Comparison of ENCODE assay signal across 7 cellular contexts in the genomic region with DNA sequence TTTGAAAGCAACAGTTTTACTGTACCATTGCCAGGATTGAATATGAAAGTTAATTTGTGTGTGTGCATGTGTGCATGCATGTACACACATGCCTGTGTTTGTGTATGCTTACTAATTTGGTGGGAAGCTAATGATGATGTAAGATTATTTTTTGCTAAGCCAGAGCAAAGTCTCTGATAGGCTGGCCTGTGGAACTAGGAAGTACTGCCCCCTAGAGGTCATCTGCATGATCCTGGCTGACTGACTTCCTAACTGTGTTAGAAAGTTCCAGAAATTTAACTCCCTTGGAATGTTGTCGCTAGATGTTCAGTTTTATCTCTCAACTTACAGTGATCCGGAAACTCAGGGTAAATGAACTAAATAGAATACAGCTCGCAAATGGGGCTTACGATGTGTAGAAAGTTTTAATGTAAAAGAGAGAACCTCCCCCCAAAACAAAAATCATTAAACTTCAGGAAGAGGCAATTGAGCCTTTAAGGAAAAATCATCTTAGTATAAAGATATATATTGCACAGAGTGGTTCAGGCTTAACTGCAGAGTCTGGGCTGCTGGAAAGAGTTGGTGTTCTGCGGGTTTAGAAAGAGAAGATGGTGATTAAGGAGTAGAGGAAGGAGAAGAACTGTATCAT. TPM values are rescaled to one million over a fixed set of nuclear protein-coding genes. Genes with fewer than 3 reads are reported as not detected.
DNase-seq lines count a peak whose midpoint lies in the region; ATAC-seq and TF ChIP-seq lines count a peak whose summit lies in the region.

No MANE protein-coding gene starts in this region.

- H3K4me3 Mint-ChIP-seq in stimulated activated naive B cell treated with anti-CD40 and anti-IgM and Interleukin-4, amounts not matched to agents 10 μg/mL and 1 μg/mL and 100 μg/mL, for 72 hours = no peak overlapping the region

- DNase-seq in GM12865 (ENCODE audit: low read depth) = peak; percentile 62
- peak; percentile 35 for DNase-seq in T-helper 9 cell
- peak; percentile 15 for DNase-seq in cerebellar cortex (ENCODE audit: low spot score)
- no peak for DNase-seq in lower lobe of right lung
- no peak for DNase-seq in stimulated activated naive B cell treated with anti-CD40 and anti-IgM and Interleukin-4, amounts not matched to agents 10 μg/mL and 1 μg/mL and 100 μg/mL, for 72 hours
- DNase-seq in cerebellum (ENCODE audit: low spot score) = no peak

- no peak overlapping the region for H3K27ac ChIP-seq in lower lobe of right lung

- peak; percentile 57 for TF ChIP-seq CTCF in GM12865 (IDR thresholded peaks at IDR 0.05; ENCODE audit: insufficient read depth, low read depth, low read length, missing control alignments)
- peak; percentile 70 for TF ChIP-seq CTCF in lower lobe of right lung (IDR thresholded peaks at IDR 0.05)

- intact Hi-C loops in lower lobe of right lung (cut with DNase I) = no loop called here

- H3K27me3 ChIP-seq in lower lobe of right lung (ENCODE audit: low read depth) = no peaks in the 10 kb centered on the region

- no peaks in the 10 kb centered on the region for H3K36me3 ChIP-seq in lower lobe of right lung

- no peaks in the 10 kb centered on the region for H3K27me3 Mint-ChIP-seq in stimulated activated naive B cell treated with anti-CD40 and anti-IgM and Interleukin-4, amounts not matched to agents 10 μg/mL and 1 μg/mL and 100 μg/mL, for 72 hours

- peaks cover 5 to 9% of the 10 kb centered on the region in 2 donors for H3K9me3 Mint-ChIP-seq in stimulated activated naive B cell treated with anti-CD40 and anti-IgM and Interleukin-4, amounts not matched to agents 10 μg/mL and 1 μg/mL and 100 μg/mL, for 72 hours

- no peak overlapping the region for H3K27ac Mint-ChIP-seq in stimulated activated naive B cell treated with anti-CD40 and anti-IgM and Interleukin-4, amounts not matched to agents 10 μg/mL and 1 μg/mL and 100 μg/mL, for 72 hours

- H3K4me3 ChIP-seq in GM12865 (ENCODE audit: low read depth, low read length) = no peak overlapping the region
- no peak overlapping the region for H3K4me3 ChIP-seq in lower lobe of right lung

- peaks cover 18 to 28% of the 10 kb centered on the region in 2 donors for H3K4me1 Mint-ChIP-seq in stimulated activated naive B cell treated with anti-CD40 and anti-IgM and Interleukin-4, amounts not matched to agents 10 μg/mL and 1 μg/mL and 100 μg/mL, for 72 hours

- no peaks in the 10 kb centered on the region for H3K4me1 ChIP-seq in lower lobe of right lung

- no peaks in the 10 kb centered on the region for H3K9me3 ChIP-seq in lower lobe of right lung

- peak; percentile 77 for ATAC-seq in HG02870 (IDR thresholded peaks at IDR 0.05; ENCODE audit: unreplicated experiment)
- peak; percentile 87 to 89 for ATAC-seq in lower lobe of right lung
- peak; percentile 63 to 72 for ATAC-seq in stimulated activated naive B cell treated with anti-CD40 and anti-IgM and Interleukin-4, amounts not matched to agents 10 μg/mL and 1 μg/mL and 100 μg/mL, for 72 hours (replicated peaks)

- peaks cover 4% of the 10 kb centered on the region in 2 donors for H3K36me3 Mint-ChIP-seq in stimulated activated naive B cell treated with anti-CD40 and anti-IgM and Interleukin-4, amounts not matched to agents 10 μg/mL and 1 μg/mL and 100 μg/mL, for 72 hours

RNA-seq across cellular contexts. Expression of gene SLC38A1, which starts 34.3 kb away (rescaled TPM):
- total RNA-seq in lower lobe of right lung = 45.8 TPM
- total RNA-seq in cerebellum = 198 TPM

Comparison
In these comparisons a context has a peak if more than half of its experiments do, and no peak if none do; other contexts are left out.
1. DNase-seq: peak in GM12865 (single experiment), T-helper 9 cell (single experiment) and cerebellar cortex (single experiment); none in lower lobe of right lung (single experiment), stimulated activated naive B cell treated with anti-CD40 and anti-IgM and Interleukin-4, amounts not matched to agents 10 μg/mL and 1 μg/mL and 100 μg/mL, for 72 hours (single experiment) and cerebellum (single experiment).
2. Peak in every context shown above with its lines, with median percentiles within 50 percentile points of each other: ATAC-seq.